In the genomic region with DNA sequence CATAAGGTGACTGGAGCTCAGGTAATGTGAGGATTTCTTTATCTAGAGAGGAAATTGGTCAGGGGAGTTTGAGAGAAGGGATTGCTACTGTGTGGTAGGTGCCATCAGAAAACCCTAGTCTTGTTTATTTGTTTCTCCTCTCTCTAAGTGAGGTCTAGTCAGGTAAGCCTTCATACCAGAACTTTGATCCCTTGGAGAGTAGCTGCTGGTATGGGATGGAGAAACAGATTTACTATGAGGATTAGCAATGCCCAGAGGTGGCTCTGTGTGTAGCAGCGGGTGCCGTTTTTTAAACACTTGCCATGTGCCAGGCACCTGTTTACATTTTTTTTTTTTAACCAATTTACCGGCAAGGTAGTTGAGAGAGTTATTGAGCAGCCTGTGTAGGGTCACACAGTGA, we compare ENCODE assay signal across 16 cellular contexts. TPM values are rescaled to one million over a fixed set of nuclear protein-coding genes. Genes with fewer than 3 reads are reported as not detected.
DNase-seq lines count a peak whose midpoint lies in the region; ATAC-seq and TF ChIP-seq lines count a peak whose summit lies in the region.
"Had no signal": no experiment of that assay in that cellular context is flagged by ENCODE, and none has a peak within 500 bp of the region (broad histone marks: within the 10 kb centered on the region; RNA-seq: fewer than 3 reads in every experiment).

No MANE protein-coding gene starts in this region.

- no peak overlapping the region for H3K4me3 ChIP-seq in CD4-positive, alpha-beta memory T cell (ENCODE audit: low read length in 2 of 2)
- no peak overlapping the region for H3K4me3 ChIP-seq in muscle layer of colon (ENCODE audit: low read depth in 1 of 2, low read length in 2 of 2)
- H3K4me3 ChIP-seq: BLaER1 had no signal

- H3K27me3 Mint-ChIP-seq in T-helper 1 cell treated with Interleukin-12 subunit alpha and Interleukin-12 subunit beta and Interleukin-4 antibody, amounts not matched to agents 30 μg/mL and 1 μg/mL, for 36 hours (ENCODE audit: low read depth), result no peaks in the 10 kb centered on the region
- no peaks in the 10 kb centered on the region for H3K27me3 Mint-ChIP-seq in CD4-positive, alpha-beta memory T cell
- H3K27me3 Mint-ChIP-seq in activated T-helper 1 cell treated with anti-CD3 and anti-CD28 coated beads, Interleukin-12 subunit alpha, Interleukin-12 subunit beta, Interleukin-2, Interleukin-4 antibody, amounts not matched to agents 30 ng/mL and 10 ng/mL and 1 ng/mL, durations not matched to agents 14 hours and 24 hours and 36 hours (ENCODE audit: insufficient read depth), result no peaks in the 10 kb centered on the region

- no peaks in the 10 kb centered on the region for H3K4me1 ChIP-seq in CD4-positive, alpha-beta memory T cell (ENCODE audit: insufficient read depth, low read length)
- peaks cover 60% of the 10 kb centered on the region for H3K4me1 ChIP-seq in muscle layer of colon (ENCODE audit: insufficient read depth, low read length)
- H3K4me1 ChIP-seq: BLaER1 had no signal

- intact Hi-C loops in CD4-positive, alpha-beta memory T cell (cut with micrococcal nuclease), result no loop called here
- intact Hi-C loops in activated T-helper 1 cell treated with anti-CD3 and anti-CD28 coated beads, Interleukin-12 subunit alpha, Interleukin-12 subunit beta, Interleukin-2, Interleukin-4 antibody, amounts not matched to agents 30 ng/mL and 10 ng/mL and 1 ng/mL, durations not matched to agents 14 hours and 24 hours and 36 hours (cut with micrococcal nuclease), result no loop called here

- H3K9me3 ChIP-seq in CD4-positive, alpha-beta memory T cell (ENCODE audit: control insufficient read depth in 1 of 2, low read length in 2 of 2), result no peaks in the 10 kb centered on the region
- H3K9me3 ChIP-seq in muscle layer of colon (ENCODE audit: low read length), result no peaks in the 10 kb centered on the region
- H3K9me3 ChIP-seq: BLaER1 had no signal

- H3K27me3 ChIP-seq in CD4-positive, alpha-beta memory T cell (ENCODE audit: insufficient read depth, low read length), result no peaks in the 10 kb centered on the region
- no peaks in the 10 kb centered on the region for H3K27me3 ChIP-seq in muscle layer of colon (ENCODE audit: control insufficient read depth in 1 of 2, insufficient read depth in 2 of 2, low read length in 2 of 2)
- H3K27me3 ChIP-seq: BLaER1 had no signal

- H3K27ac Mint-ChIP-seq in T-helper 1 cell treated with Interleukin-12 subunit alpha and Interleukin-12 subunit beta and Interleukin-4 antibody, amounts not matched to agents 30 μg/mL and 1 μg/mL, for 36 hours, result peak overlapping the region; percentile 6
- peak overlapping the region in 5 of 7 donors; percentile 5 to 66 (median 51) for H3K27ac Mint-ChIP-seq in CD4-positive, alpha-beta memory T cell
- H3K27ac Mint-ChIP-seq in activated T-helper 1 cell treated with anti-CD3 and anti-CD28 coated beads, Interleukin-12 subunit alpha, Interleukin-12 subunit beta, Interleukin-2, Interleukin-4 antibody, amounts not matched to agents 30 ng/mL and 10 ng/mL and 1 ng/mL, durations not matched to agents 14 hours and 24 hours and 36 hours, result peak overlapping the region; percentile 82

- no peak overlapping the region for H3K9ac ChIP-seq in muscle layer of colon (ENCODE audit: low read length)
- H3K9ac ChIP-seq: BLaER1 had no signal

- H3K4me3 Mint-ChIP-seq in T-helper 1 cell treated with Interleukin-12 subunit alpha and Interleukin-12 subunit beta and Interleukin-4 antibody, amounts not matched to agents 30 μg/mL and 1 μg/mL, for 36 hours, result no peak overlapping the region
- no peak overlapping the region for H3K4me3 Mint-ChIP-seq in CD4-positive, alpha-beta memory T cell
- no peak overlapping the region for H3K4me3 Mint-ChIP-seq in activated T-helper 1 cell treated with anti-CD3 and anti-CD28 coated beads, Interleukin-12 subunit alpha, Interleukin-12 subunit beta, Interleukin-2, Interleukin-4 antibody, amounts not matched to agents 30 ng/mL and 10 ng/mL and 1 ng/mL, durations not matched to agents 14 hours and 24 hours and 36 hours

- CTCF ChIA-PET in CD4-positive, alpha-beta memory T cell (lab: Charles Lee; ENCODE audit: partially characterized antibody), result interaction anchor here (1.2 kb wide), 1 partner anchor 237 kb away, joined by 4 read pairs; no protein-coding TSS in a partner anchor

- DNase-seq in T-helper 1 cell (no peak), GM20000 (ENCODE audit: low spot score) (no peak), occipital lobe (lab: John Stamatoyannopoulos, UW) (no peak)
- DNase-seq in CD4-positive, alpha-beta memory T cell, result no peak
- no peak for DNase-seq in activated T-helper 1 cell treated with anti-CD3 and anti-CD28 coated beads, Interleukin-12 subunit alpha, Interleukin-12 subunit beta, Interleukin-2, Interleukin-4 antibody, amounts not matched to agents 30 ng/mL and 10 ng/mL and 1 ng/mL, durations not matched to agents 14 hours and 24 hours and 36 hours (ENCODE audit: low spot score)
- DNase-seq: 8988T, GF-D8, GOT3, KBM-7, NCI-H1436 treated with DMSO at 0.1 percent for 48 hours, NCI-H748 treated with DMSO at 0.1 percent for 48 hours had no signal

- no peaks in the 10 kb centered on the region for H3K9me3 Mint-ChIP-seq in T-helper 1 cell treated with Interleukin-12 subunit alpha and Interleukin-12 subunit beta and Interleukin-4 antibody, amounts not matched to agents 30 μg/mL and 1 μg/mL, for 36 hours
- no peaks in the 10 kb centered on the region for H3K9me3 Mint-ChIP-seq in CD4-positive, alpha-beta memory T cell
- no peaks in the 10 kb centered on the region for H3K9me3 Mint-ChIP-seq in activated T-helper 1 cell treated with anti-CD3 and anti-CD28 coated beads, Interleukin-12 subunit alpha, Interleukin-12 subunit beta, Interleukin-2, Interleukin-4 antibody, amounts not matched to agents 30 ng/mL and 10 ng/mL and 1 ng/mL, durations not matched to agents 14 hours and 24 hours and 36 hours

- H3K27ac ChIP-seq in CD4-positive, alpha-beta memory T cell (ENCODE audit: low read depth, low read length), result no peak overlapping the region
- H3K27ac ChIP-seq in muscle layer of colon (ENCODE audit: low read depth, low read length), result peak overlapping the region; percentile 77
- H3K27ac ChIP-seq: BLaER1 had no signal

- peaks cover 60% of the 10 kb centered on the region for H3K36me3 ChIP-seq in CD4-positive, alpha-beta memory T cell (ENCODE audit: insufficient read depth, low read length)
- peaks cover 36% of the 10 kb centered on the region for H3K36me3 ChIP-seq in muscle layer of colon (ENCODE audit: insufficient read depth, low read length)

- peaks cover 62% of the 10 kb centered on the region for H3K36me3 Mint-ChIP-seq in T-helper 1 cell treated with Interleukin-12 subunit alpha and Interleukin-12 subunit beta and Interleukin-4 antibody, amounts not matched to agents 30 μg/mL and 1 μg/mL, for 36 hours (ENCODE audit: low read depth)
- H3K36me3 Mint-ChIP-seq in CD4-positive, alpha-beta memory T cell, result peaks cover 76 to 84% of the 10 kb centered on the region in 2 donors
- H3K36me3 Mint-ChIP-seq in activated T-helper 1 cell treated with anti-CD3 and anti-CD28 coated beads, Interleukin-12 subunit alpha, Interleukin-12 subunit beta, Interleukin-2, Interleukin-4 antibody, amounts not matched to agents 30 ng/mL and 10 ng/mL and 1 ng/mL, durations not matched to agents 14 hours and 24 hours and 36 hours (ENCODE audit: low read depth), result peaks cover 54% of the 10 kb centered on the region

- no peak for ATAC-seq in GM21390 (IDR thresholded peaks at IDR 0.05; ENCODE audit: unreplicated experiment)
- ATAC-seq: Panc1 had no signal

- POLR2A ChIA-PET in CD4-positive, alpha-beta memory T cell (lab: Charles Lee; ENCODE audit: partially characterized antibody), result interaction anchor here (0.7 kb wide), 1 partner anchor 19 kb away, joined by 3 read pairs; the partner anchor contains the start of gene CMTR1

- TF ChIP-seq CTCF in GM20000 (IDR thresholded peaks at IDR 0.05; ENCODE audit: extremely low read depth, missing control alignments), result no peak

- H3K4me1 Mint-ChIP-seq in T-helper 1 cell treated with Interleukin-12 subunit alpha and Interleukin-12 subunit beta and Interleukin-4 antibody, amounts not matched to agents 30 μg/mL and 1 μg/mL, for 36 hours (ENCODE audit: low read depth), result peaks cover 19% of the 10 kb centered on the region
- H3K4me1 Mint-ChIP-seq in CD4-positive, alpha-beta memory T cell, result peaks cover 0 to 8% (median 3%) of the 10 kb centered on the region in 4 donors
- H3K4me1 Mint-ChIP-seq in activated T-helper 1 cell treated with anti-CD3 and anti-CD28 coated beads, Interleukin-12 subunit alpha, Interleukin-12 subunit beta, Interleukin-2, Interleukin-4 antibody, amounts not matched to agents 30 ng/mL and 10 ng/mL and 1 ng/mL, durations not matched to agents 14 hours and 24 hours and 36 hours (ENCODE audit: low read depth), result peaks cover 27% of the 10 kb centered on the region

RNA-seq across cellular contexts. Expression of gene CMTR1, which starts 19.5 kb away (rescaled TPM):
- total RNA-seq in CD4-positive, alpha-beta memory T cell, result 10 to 100 TPM; 75.0 to 79.1 TPM
- polyA plus RNA-seq in CD4-positive, alpha-beta memory T cell, result 10 to 100 TPM; 28.4 to 32.6 TPM
- total RNA-seq in activated T-helper 1 cell treated with anti-CD3 and anti-CD28 coated beads, Interleukin-12 subunit alpha, Interleukin-12 subunit beta, Interleukin-2, Interleukin-4 antibody, amounts not matched to agents 30 ng/mL and 10 ng/mL and 1 ng/mL, durations not matched to agents 14 hours and 24 hours and 36 hours, result 53.5 and 54.4 TPM in 2 replicates
- total RNA-seq in occipital lobe, result 27.8 TPM

RNA-seq across cellular contexts. Expression of gene CCDC167, which starts 47.2 kb away (rescaled TPM):
- total RNA-seq in CD4-positive, alpha-beta memory T cell, result 10 to 100 TPM; 25.1 to 27.8 TPM
- 100 to 1,000 TPM; 151 to 226 TPM for polyA plus RNA-seq in CD4-positive, alpha-beta memory T cell
- 66.6 and 72.4 TPM in 2 replicates for total RNA-seq in activated T-helper 1 cell treated with anti-CD3 and anti-CD28 coated beads, Interleukin-12 subunit alpha, Interleukin-12 subunit beta, Interleukin-2, Interleukin-4 antibody, amounts not matched to agents 30 ng/mL and 10 ng/mL and 1 ng/mL, durations not matched to agents 14 hours and 24 hours and 36 hours
- total RNA-seq in occipital lobe, result 11.7 TPM

Comparison
In these comparisons a context has a peak if more than half of its experiments do, and no peak if none do; other contexts are left out.
1. H3K27ac Mint-ChIP-seq: peak in every context shown above with its lines; median percentile 82 in activated T-helper 1 cell treated with anti-CD3 and anti-CD28 coated beads, Interleukin-12 subunit alpha, Interleukin-12 subunit beta, Interleukin-2, Interleukin-4 antibody, amounts not matched to agents 30 ng/mL and 10 ng/mL and 1 ng/mL, durations not matched to agents 14 hours and 24 hours and 36 hours; 51 in CD4-positive, alpha-beta memory T cell; 6 in T-helper 1 cell treated with Interleukin-12 subunit alpha and Interleukin-12 subunit beta and Interleukin-4 antibody, amounts not matched to agents 30 μg/mL and 1 μg/mL, for 36 hours.